In the genomic region with DNA sequence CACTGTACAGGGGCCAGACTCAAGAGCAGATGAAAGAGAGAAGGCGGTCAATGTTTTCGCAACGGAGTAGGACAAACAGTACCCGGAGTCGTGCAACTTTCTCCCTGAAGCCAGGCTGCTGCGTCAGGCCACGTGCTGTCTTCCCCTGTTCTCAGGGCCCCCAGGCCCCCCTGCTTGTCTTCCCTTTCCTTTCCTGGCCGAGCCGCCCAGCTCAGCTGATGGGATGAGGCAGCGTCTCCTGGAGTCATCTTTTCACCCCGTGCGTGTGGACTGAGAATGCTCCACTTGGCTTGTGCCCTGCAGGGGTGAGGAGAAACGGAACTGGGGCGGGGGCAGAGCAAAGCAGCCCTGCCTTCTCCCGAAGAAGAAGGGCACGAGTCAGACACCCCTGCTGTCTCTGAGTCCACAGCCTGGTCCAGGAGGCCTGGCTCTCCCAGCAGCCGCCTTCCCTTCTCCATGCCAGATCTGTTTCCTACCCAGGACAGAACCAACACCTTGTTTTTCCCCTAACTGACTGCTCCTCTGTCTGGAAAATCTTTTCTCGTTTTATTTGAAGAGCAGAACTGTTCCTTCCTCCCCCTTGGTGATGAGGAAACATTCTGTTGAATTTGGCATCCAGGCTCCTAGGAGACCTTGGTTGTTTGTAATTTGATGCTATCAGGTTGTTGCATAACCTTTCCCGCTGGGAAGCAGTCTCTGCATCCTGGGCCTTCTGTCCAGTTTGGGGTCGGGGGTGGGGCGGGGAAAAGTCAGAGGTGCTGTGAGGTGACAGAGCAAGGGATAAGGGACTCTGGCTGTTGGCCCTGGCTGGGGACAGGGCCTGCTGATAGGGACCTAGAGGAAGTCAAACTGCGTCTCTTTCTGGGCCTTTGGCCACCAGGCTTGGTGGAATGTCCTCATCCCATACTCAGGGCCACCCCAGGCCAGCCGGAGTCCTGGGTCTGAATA, we compare ENCODE assay signal across 1 cellular context.
TF ChIP-seq lines count a peak whose summit lies in the region.

No MANE protein-coding gene starts in this region.

TF ChIP-seq in HepG2, 621 proteins besides CTCF, POLR2A, EP300 and RAD21 (continued from another document and continues in another):
- TF ChIP-seq, protein P1, sequence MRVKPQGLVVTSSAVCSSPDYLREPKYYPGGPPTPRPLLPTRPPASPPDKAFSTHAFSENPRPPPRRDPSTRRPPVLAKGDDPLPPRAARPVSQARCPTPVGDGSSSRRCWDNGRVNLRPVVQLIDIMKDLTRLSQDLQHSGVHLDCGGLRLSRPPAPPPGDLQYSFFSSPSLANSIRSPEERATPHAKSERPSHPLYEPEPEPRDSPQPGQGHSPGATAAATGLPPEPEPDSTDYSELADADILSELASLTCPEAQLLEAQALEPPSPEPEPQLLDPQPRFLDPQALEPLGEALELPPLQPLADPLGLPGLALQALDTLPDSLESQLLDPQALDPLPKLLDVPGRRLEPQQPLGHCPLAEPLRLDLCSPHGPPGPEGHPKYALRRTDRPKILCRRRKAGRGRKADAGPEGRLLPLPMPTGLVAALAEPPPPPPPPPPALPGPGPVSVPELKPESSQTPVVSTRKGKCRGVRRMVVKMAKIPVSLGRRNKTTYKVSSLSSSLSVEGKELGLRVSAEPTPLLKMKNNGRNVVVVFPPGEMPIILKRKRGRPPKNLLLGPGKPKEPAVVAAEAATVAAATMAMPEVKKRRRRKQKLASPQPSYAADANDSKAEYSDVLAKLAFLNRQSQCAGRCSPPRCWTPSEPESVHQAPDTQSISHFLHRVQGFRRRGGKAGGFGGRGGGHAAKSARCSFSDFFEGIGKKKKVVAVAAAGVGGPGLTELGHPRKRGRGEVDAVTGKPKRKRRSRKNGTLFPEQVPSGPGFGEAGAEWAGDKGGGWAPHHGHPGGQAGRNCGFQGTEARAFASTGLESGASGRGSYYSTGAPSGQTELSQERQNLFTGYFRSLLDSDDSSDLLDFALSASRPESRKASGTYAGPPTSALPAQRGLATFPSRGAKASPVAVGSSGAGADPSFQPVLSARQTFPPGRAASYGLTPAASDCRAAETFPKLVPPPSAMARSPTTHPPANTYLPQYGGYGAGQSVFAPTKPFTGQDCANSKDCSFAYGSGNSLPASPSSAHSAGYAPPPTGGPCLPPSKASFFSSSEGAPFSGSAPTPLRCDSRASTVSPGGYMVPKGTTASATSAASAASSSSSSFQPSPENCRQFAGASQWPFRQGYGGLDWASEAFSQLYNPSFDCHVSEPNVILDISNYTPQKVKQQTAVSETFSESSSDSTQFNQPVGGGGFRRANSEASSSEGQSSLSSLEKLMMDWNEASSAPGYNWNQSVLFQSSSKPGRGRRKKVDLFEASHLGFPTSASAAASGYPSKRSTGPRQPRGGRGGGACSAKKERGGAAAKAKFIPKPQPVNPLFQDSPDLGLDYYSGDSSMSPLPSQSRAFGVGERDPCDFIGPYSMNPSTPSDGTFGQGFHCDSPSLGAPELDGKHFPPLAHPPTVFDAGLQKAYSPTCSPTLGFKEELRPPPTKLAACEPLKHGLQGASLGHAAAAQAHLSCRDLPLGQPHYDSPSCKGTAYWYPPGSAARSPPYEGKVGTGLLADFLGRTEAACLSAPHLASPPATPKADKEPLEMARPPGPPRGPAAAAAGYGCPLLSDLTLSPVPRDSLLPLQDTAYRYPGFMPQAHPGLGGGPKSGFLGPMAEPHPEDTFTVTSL (CRISPR knock-in tag; IDR thresholded peaks at IDR 0.05; ENCODE audit: borderline replicate concordance): peak; percentile 77; the same call in 1 of the 2 replicates
- TF ChIP-seq NBN (conservative IDR thresholded peaks at IDR 0.05) (no peak), HMGA1 (CRISPR knock-in tag; conservative IDR thresholded peaks at IDR 0.05) (no peak), ZBTB7A (CRISPR knock-in tag; IDR thresholded peaks at IDR 0.05) (peak; percentile 61), ZBTB1 (CRISPR knock-in tag; IDR thresholded peaks at IDR 0.05; ENCODE audit: borderline replicate concordance) (no peak), PRPF4 (IDR thresholded peaks at IDR 0.05; ENCODE audit: low read depth, low read length, poor library complexity, severe bottlenecking) (no peak), CENPT (CRISPR knock-in tag; IDR thresholded peaks at IDR 0.05; ENCODE audit: low read depth) (peak; percentile 90; the same call in 1 of the 2 replicates), ZNF546 (CRISPR knock-in tag; conservative IDR thresholded peaks at IDR 0.05) (0 out of 2 replicates have a peak, but pooled peaks have one; percentile 29), KDM5A (IDR thresholded peaks at IDR 0.05; ENCODE audit: borderline replicate concordance, low read length) (peak; percentile 46; the same call in 1 of the 2 replicates), NFE2 (CRISPR knock-in tag; IDR thresholded peaks at IDR 0.05) (0 out of 2 replicates have a peak, but pooled peaks have one; percentile 5), ZNF816 (CRISPR knock-in tag; IDR thresholded peaks at IDR 0.05; ENCODE audit: borderline replicate concordance) (0 out of 2 replicates have a peak, but pooled peaks have one; percentile 30), ZNF850 (CRISPR knock-in tag; conservative IDR thresholded peaks at IDR 0.05) (no peak), ZNF34 (CRISPR knock-in tag; IDR thresholded peaks at IDR 0.05; ENCODE audit: borderline replicate concordance) (peak; percentile 91), MED13 (CRISPR knock-in tag; IDR thresholded peaks at IDR 0.05) (peak; percentile 85), YY1 (IDR thresholded peaks at IDR 0.05; ENCODE audit: insufficient read depth, insufficient replicate concordance, low read depth, low read length) (no peak), POLR2AphosphoS5 (IDR thresholded peaks at IDR 0.05; ENCODE audit: low read depth, low read length) (peak; percentile 73), ATF5 (CRISPR knock-in tag; IDR thresholded peaks at IDR 0.05; ENCODE audit: low read depth) (no peak), NR2F1 (CRISPR knock-in tag; IDR thresholded peaks at IDR 0.05) (peak; percentile 74 to 79; a peak in 3 of 4 replicates), KMT2B (CRISPR knock-in tag; IDR thresholded peaks at IDR 0.05) (peak; percentile 58; the same call in 1 of the 2 replicates), KLF15 (CRISPR knock-in tag; IDR thresholded peaks at IDR 0.05; ENCODE audit: borderline replicate concordance) (peak; percentile 87), MTF2 (CRISPR knock-in tag; IDR thresholded peaks at IDR 0.05; ENCODE audit: borderline replicate concordance) (no peak), FOXC1 (CRISPR knock-in tag; IDR thresholded peaks at IDR 0.05; ENCODE audit: borderline replicate concordance) (peak; percentile 60), KAT8 (CRISPR knock-in tag; IDR thresholded peaks at IDR 0.05) (peak; percentile 53; the same call in 1 of the 2 replicates), ZFP36 (IDR thresholded peaks at IDR 0.05; ENCODE audit: borderline replicate concordance, low read depth, low read length, partially characterized antibody) (no peak), NFIC (IDR thresholded peaks at IDR 0.05; ENCODE audit: low read length) (peak; percentile 98), XRCC5 (optimal IDR thresholded peaks at IDR 0.05; ENCODE audit: low read length) (peak; percentile 16), ZNF740 (CRISPR knock-in tag; IDR thresholded peaks at IDR 0.05) (no peak), ATF7 (IDR thresholded peaks at IDR 0.05) (peak; percentile 53), ATF7 (CRISPR knock-in tag; IDR thresholded peaks at IDR 0.05) (0 out of 2 replicates have a peak, but pooled peaks have one; percentile 49), HNRNPK (IDR thresholded peaks at IDR 0.05; ENCODE audit: low read depth, low read length, poor library complexity, severe bottlenecking) (no peak), ZNF670 (CRISPR knock-in tag; IDR thresholded peaks at IDR 0.05; ENCODE audit: borderline replicate concordance) (peak; percentile 45; the same call in 1 of the 2 replicates), MBD4 (IDR thresholded peaks at IDR 0.05; ENCODE audit: borderline replicate concordance, low read length) (0 out of 2 replicates have a peak, but pooled peaks have one; percentile 42), LCORL (IDR thresholded peaks at IDR 0.05) (peak; percentile 96), LCORL (CRISPR knock-in tag; IDR thresholded peaks at IDR 0.05) (peak; percentile 99), TP53 (CRISPR knock-in tag; conservative IDR thresholded peaks at IDR 0.05) (no peak), ETS1 (CRISPR knock-in tag; IDR thresholded peaks at IDR 0.05) (0 out of 2 replicates have a peak, but pooled peaks have one; percentile 69), ZNF430 (CRISPR knock-in tag; IDR thresholded peaks at IDR 0.05) (peak; percentile 63; the same call in 1 of the 2 replicates), PAWR (CRISPR knock-in tag; IDR thresholded peaks at IDR 0.05; ENCODE audit: borderline replicate concordance) (peak; percentile 77; the same call in 1 of the 2 replicates), ZFP90 (CRISPR knock-in tag; IDR thresholded peaks at IDR 0.05; ENCODE audit: borderline replicate concordance) (peak; percentile 96), ZNF256 (CRISPR knock-in tag; conservative IDR thresholded peaks at IDR 0.05) (peak; percentile 87), SP140L (CRISPR knock-in tag; IDR thresholded peaks at IDR 0.05; ENCODE audit: borderline replicate concordance) (no peak), DNMT3B (CRISPR knock-in tag; conservative IDR thresholded peaks at IDR 0.05) (peak; percentile 42)
- TF ChIP-seq, protein P2, sequence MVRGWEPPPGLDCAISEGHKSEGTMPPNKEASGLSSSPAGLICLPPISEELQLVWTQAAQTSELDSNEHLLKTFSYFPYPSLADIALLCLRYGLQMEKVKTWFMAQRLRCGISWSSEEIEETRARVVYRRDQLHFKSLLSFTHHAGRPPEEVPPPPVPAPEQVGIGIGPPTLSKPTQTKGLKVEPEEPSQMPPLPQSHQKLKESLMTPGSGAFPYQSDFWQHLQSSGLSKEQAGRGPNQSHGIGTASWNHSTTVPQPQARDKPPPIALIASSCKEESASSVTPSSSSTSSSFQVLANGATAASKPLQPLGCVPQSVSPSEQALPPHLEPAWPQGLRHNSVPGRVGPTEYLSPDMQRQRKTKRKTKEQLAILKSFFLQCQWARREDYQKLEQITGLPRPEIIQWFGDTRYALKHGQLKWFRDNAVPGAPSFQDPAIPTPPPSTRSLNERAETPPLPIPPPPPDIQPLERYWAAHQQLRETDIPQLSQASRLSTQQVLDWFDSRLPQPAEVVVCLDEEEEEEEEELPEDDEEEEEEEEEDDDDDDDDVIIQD (CRISPR knock-in tag; IDR thresholded peaks at IDR 0.05; ENCODE audit: low read depth): peak; percentile 42; the same call in 1 of the 2 replicates
- TF ChIP-seq, protein P3, sequence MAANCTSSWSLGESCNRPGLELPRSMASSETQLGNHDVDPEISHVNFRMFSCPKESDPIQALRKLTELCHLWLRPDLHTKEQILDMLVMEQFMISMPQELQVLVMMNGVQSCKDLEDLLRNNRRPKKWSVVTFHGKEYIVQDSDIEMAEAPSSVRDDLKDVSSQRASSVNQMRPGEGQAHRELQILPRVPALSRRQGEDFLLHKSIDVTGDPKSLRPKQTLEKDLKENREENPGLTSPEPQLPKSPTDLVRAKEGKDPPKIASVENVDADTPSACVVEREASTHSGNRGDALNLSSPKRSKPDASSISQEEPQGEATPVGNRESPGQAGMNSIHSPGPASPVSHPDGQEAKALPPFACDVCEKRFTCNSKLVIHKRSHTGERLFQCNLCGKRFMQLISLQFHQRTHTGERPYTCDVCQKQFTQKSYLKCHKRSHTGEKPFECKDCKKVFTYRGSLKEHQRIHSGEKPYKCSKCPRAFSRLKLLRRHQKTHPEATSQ (CRISPR knock-in tag; IDR thresholded peaks at IDR 0.05; ENCODE audit: borderline replicate concordance): peak; percentile 72; the same call in 1 of the 2 replicates
- TF ChIP-seq, protein P4, sequence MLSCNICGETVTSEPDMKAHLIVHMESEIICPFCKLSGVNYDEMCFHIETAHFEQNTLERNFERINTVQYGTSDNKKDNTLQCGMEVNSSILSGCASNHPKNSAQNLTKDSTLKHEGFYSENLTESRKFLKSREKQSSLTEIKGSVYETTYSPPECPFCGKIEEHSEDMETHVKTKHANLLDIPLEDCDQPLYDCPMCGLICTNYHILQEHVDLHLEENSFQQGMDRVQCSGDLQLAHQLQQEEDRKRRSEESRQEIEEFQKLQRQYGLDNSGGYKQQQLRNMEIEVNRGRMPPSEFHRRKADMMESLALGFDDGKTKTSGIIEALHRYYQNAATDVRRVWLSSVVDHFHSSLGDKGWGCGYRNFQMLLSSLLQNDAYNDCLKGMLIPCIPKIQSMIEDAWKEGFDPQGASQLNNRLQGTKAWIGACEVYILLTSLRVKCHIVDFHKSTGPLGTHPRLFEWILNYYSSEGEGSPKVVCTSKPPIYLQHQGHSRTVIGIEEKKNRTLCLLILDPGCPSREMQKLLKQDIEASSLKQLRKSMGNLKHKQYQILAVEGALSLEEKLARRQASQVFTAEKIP (CRISPR knock-in tag; IDR thresholded peaks at IDR 0.05; ENCODE audit: borderline replicate concordance): no peak
- TF ChIP-seq, protein P5, sequence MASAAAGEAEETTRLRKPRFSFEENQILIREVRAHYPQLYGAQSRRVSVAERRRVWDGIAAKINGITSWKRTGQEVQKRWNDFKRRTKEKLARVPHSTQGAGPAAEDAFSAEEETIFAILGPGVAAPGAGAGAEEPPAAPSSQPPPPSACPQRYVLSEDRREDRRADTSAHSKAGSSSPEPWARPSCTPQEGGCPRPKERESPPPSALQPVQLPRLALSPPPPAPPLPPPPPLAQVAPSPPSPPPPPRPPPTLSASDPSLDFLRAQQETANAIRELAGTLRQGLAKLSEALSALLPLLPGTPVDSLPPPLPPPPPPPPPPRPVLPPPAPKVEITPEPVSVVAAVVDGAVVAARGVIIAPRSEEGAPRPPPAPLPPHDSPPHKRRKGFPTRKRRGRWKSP (CRISPR knock-in tag; IDR thresholded peaks at IDR 0.05): peak; percentile 73
